ENCODE assay signal across 1 cellular context in the genomic region with DNA sequence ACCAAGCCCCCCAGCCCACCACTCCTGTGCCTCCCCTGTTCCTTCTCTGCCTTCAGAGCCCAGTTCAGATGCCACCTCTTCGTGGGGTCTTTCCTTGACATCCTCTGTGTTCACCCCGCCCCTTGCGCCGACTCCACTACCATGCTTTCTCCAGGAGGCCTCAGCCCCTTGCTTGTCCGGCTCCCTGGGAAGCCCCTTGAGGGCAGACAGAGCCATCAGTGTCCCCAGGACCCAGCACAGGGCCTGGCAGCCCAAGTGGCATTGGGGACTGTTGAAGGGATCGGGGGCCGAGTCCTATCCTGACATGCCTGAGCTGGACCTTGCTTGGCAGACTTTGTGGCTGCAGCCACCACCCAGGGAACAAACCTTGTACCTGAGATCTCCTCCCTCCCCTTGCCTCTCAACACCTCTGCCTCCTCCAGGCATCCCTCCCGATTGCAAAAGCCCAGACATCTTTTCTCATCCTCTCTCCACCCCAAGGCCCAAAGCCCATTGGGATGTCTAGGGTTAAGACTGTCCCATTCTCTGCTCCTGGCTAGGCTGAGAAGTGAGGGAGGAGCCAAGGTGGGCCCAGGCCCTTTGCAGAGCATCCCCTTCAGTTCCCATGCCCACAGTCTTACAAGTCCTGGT.
TF ChIP-seq lines count a peak whose summit lies in the region.

No MANE protein-coding gene starts in this region.

TF ChIP-seq in GM12878, 131 proteins besides CTCF, POLR2A, EP300 and RAD21:
- TF ChIP-seq, protein P1, sequence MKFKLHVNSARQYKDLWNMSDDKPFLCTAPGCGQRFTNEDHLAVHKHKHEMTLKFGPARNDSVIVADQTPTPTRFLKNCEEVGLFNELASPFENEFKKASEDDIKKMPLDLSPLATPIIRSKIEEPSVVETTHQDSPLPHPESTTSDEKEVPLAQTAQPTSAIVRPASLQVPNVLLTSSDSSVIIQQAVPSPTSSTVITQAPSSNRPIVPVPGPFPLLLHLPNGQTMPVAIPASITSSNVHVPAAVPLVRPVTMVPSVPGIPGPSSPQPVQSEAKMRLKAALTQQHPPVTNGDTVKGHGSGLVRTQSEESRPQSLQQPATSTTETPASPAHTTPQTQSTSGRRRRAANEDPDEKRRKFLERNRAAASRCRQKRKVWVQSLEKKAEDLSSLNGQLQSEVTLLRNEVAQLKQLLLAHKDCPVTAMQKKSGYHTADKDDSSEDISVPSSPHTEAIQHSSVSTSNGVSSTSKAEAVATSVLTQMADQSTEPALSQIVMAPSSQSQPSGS (IDR thresholded peaks at IDR 0.05; ENCODE audit: low read length): no peak
- TF ChIP-seq, protein P2, sequence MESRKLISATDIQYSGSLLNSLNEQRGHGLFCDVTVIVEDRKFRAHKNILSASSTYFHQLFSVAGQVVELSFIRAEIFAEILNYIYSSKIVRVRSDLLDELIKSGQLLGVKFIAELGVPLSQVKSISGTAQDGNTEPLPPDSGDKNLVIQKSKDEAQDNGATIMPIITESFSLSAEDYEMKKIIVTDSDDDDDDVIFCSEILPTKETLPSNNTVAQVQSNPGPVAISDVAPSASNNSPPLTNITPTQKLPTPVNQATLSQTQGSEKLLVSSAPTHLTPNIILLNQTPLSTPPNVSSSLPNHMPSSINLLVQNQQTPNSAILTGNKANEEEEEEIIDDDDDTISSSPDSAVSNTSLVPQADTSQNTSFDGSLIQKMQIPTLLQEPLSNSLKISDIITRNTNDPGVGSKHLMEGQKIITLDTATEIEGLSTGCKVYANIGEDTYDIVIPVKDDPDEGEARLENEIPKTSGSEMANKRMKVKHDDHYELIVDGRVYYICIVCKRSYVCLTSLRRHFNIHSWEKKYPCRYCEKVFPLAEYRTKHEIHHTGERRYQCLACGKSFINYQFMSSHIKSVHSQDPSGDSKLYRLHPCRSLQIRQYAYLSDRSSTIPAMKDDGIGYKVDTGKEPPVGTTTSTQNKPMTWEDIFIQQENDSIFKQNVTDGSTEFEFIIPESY (IDR thresholded peaks at IDR 0.05): no peak
- no peak for TF ChIP-seq KAT2A (conservative IDR thresholded peaks at IDR 0.05; ENCODE audit: control insufficient read depth, low read depth, low read length)
- no peak for TF ChIP-seq DPF2 (IDR thresholded peaks at IDR 0.05)
